Comparison of ENCODE assay signal across 9 cellular contexts in genomic region chr12:116455540-116456306, GRCh38.
DNase-seq lines count a peak whose midpoint lies in the region; ATAC-seq and TF ChIP-seq lines count a peak whose summit lies in the region.
"Had no signal": no experiment of that assay in that cellular context is flagged by ENCODE, and none has a peak within 500 bp of the region (broad histone marks: within the 10 kb centered on the region; RNA-seq: fewer than 3 reads in every experiment).

No MANE protein-coding gene starts in this region.

- H3K4me1 ChIP-seq in suprapubic skin = peaks cover 39% of the 10 kb centered on the region

- DNase-seq in NCI-H2171 (lab: John Stamatoyannopoulos, UW) = peak; percentile 2
- no peak for DNase-seq in NCI-H2171 treated with DMSO at 0.1 percent for 48 hours (lab: John Stamatoyannopoulos, UW)
- DNase-seq in brain pericyte (ENCODE audit: low read depth, low spot score) = peak; percentile 70
- DNase-seq in left colon = peak; percentile 66 to 81
- peak; percentile 87 to 92 for DNase-seq in suprapubic skin (ENCODE audit: low spot score in 2 of 2)
- no peak for DNase-seq in globus pallidus (ENCODE audit: low spot score)
- no peak for DNase-seq in activated T-cell treated with anti-CD3 and anti-CD28 coated beads, Interleukin-2, amount 50 U/mL, for 48 hours

- intact Hi-C loops in left colon (cut with DNase I, micrococcal nuclease) = no loop called here

- 9% methylated on average over 15 of the region's 15 CpGs for WGBS in suprapubic skin

- TF ChIP-seq CTCF in suprapubic skin (IDR thresholded peaks at IDR 0.05) = no peak

- H3K9me3 ChIP-seq in suprapubic skin = no peaks in the 10 kb centered on the region

- no peaks in the 10 kb centered on the region for H3K36me3 ChIP-seq in suprapubic skin

- TF ChIP-seq EP300 in suprapubic skin (IDR thresholded peaks at IDR 0.05) = peak; percentile 7

- peak overlapping the region; percentile 79 for H3K27ac ChIP-seq in suprapubic skin
- H3K27ac ChIP-seq: C4-2B had no signal

- H3K4me3 ChIP-seq in suprapubic skin = peak overlapping the region; percentile 15

- ATAC-seq in left colon = peak; percentile 75
- no peak for ATAC-seq in HG02938 (IDR thresholded peaks at IDR 0.05; ENCODE audit: unreplicated experiment)

- H3K27me3 ChIP-seq in suprapubic skin = no peaks in the 10 kb centered on the region

- peak in 1 of 2 donors; percentile 64 for TF ChIP-seq POLR2A in suprapubic skin (IDR thresholded peaks at IDR 0.05)

Comparison
In these comparisons a context has a peak if more than half of its experiments do, and no peak if none do; other contexts are left out.
1. DNase-seq: peak in NCI-H2171 (single experiment), brain pericyte (single experiment), left colon (2 of 2) and suprapubic skin (2 of 2); none in NCI-H2171 treated with DMSO at 0.1 percent for 48 hours (single experiment), globus pallidus (single experiment) and activated T-cell treated with anti-CD3 and anti-CD28 coated beads, Interleukin-2, amount 50 U/mL, for 48 hours (0 of 2).